Comparison of ENCODE assay signal across 8 cellular contexts in genomic region chr1:51518033-51518729, GRCh38. TPM values are rescaled to one million over a fixed set of nuclear protein-coding genes. Genes with fewer than 3 reads are reported as not detected.
DNase-seq lines count a peak whose midpoint lies in the region; FAIRE-seq and TF ChIP-seq lines count a peak whose summit lies in the region.

No MANE protein-coding gene starts in this region.

- no peaks in the 10 kb centered on the region for H3K27me3 ChIP-seq in HUES6 (ENCODE audit: control insufficient read depth, insufficient read depth, low read length)
- H3K27me3 ChIP-seq in astrocyte (ENCODE audit: insufficient read depth, low read length) = no peaks in the 10 kb centered on the region
- no peaks in the 10 kb centered on the region for H3K27me3 ChIP-seq in rectal smooth muscle tissue (ENCODE audit: control insufficient read depth, insufficient read depth, low read length)

- peaks cover 54% of the 10 kb centered on the region for H3K79me2 ChIP-seq in astrocyte (ENCODE audit: insufficient read depth, low read length)

- H2AFZ ChIP-seq in astrocyte (ENCODE audit: low read depth, low read length) = peak overlapping the region; percentile 75

- TF ChIP-seq CTCF in C4-2B (conservative IDR thresholded peaks at IDR 0.05) = no peak
- no peak for TF ChIP-seq CTCF in astrocyte (IDR thresholded peaks at IDR 0.05; ENCODE audit: insufficient read depth, low read depth, low read length)

- H3K36me3 ChIP-seq in HUES6 (ENCODE audit: control insufficient read depth, insufficient read depth, low read length) (no peaks in the 10 kb centered on the region), astrocyte (ENCODE audit: insufficient read depth, low read length) (no peaks in the 10 kb centered on the region), rectal smooth muscle tissue (ENCODE audit: control insufficient read depth, insufficient read depth, low read length) (no peaks in the 10 kb centered on the region)

- H3K4me1 Mint-ChIP-seq in astrocyte (ENCODE audit: low read depth, unreplicated experiment) = peaks cover 31% of the 10 kb centered on the region

- peak overlapping the region; percentile 49 for H3K27ac Mint-ChIP-seq in astrocyte (ENCODE audit: unreplicated experiment)

- H3K27me3 Mint-ChIP-seq in astrocyte (ENCODE audit: low read depth, unreplicated experiment) = no peaks in the 10 kb centered on the region

- H4K20me1 ChIP-seq in astrocyte (ENCODE audit: insufficient read depth, low read length) = peaks cover 27% of the 10 kb centered on the region

- peak; percentile 80 for FAIRE-seq in astrocyte (lab: Jason Lieb, UNC)

- H3K4me3 ChIP-seq in HUES6 (ENCODE audit: low read depth, low read length) (peak overlapping the region; percentile 82), astrocyte (ENCODE audit: insufficient read depth, low read depth, low read length) (peak overlapping the region; percentile 74), rectal smooth muscle tissue (ENCODE audit: low read length) (peak overlapping the region; percentile 98)

- peak overlapping the region; percentile 88 for H3K27ac ChIP-seq in C4-2B
- no peak overlapping the region; the same call in 1 of the 2 replicates for H3K27ac ChIP-seq in HUES6 (ENCODE audit: low read depth, low read length)
- peak overlapping the region; percentile 54 for H3K27ac ChIP-seq in astrocyte (ENCODE audit: low read depth, low read length)
- H3K27ac ChIP-seq in rectal smooth muscle tissue (ENCODE audit: low read depth, low read length) = peak overlapping the region; percentile 87

- H3K9me3 Mint-ChIP-seq in astrocyte (ENCODE audit: unreplicated experiment) = no peaks in the 10 kb centered on the region

- peak overlapping the region; percentile 97 for H3K4me2 ChIP-seq in astrocyte (ENCODE audit: low read length)

- DNase-seq in GM19238 (ENCODE audit: insufficient read length, low spot score) (peak; percentile 41), SK-N-DZ (ENCODE audit: low spot score) (peak; percentile 28), astrocyte (ENCODE audit: low read depth) (peak; percentile 6), hypothalamus (lab: John Stamatoyannopoulos, UW) (peak in 34 of 51 donors; percentile 5 to 83 (median 36)), NCI-H526 treated with DMSO at 0.1 percent for 48 hours (lab: John Stamatoyannopoulos, UW) (no peak)

- H3K4me3 Mint-ChIP-seq in astrocyte (ENCODE audit: unreplicated experiment) = peak overlapping the region; percentile 93

- H3K4me1 ChIP-seq in HUES6 (ENCODE audit: control insufficient read depth, insufficient read depth, low read length) = peaks cover 5% of the 10 kb centered on the region
- peaks cover 16% of the 10 kb centered on the region for H3K4me1 ChIP-seq in astrocyte (ENCODE audit: insufficient read depth, low read length)
- H3K4me1 ChIP-seq in rectal smooth muscle tissue (ENCODE audit: control insufficient read depth, insufficient read depth, low read length) = peaks cover 16% of the 10 kb centered on the region

- H3K9me3 ChIP-seq in HUES6 (ENCODE audit: control insufficient read depth, insufficient read depth, low read depth, low read length) (no peaks in the 10 kb centered on the region), astrocyte (ENCODE audit: insufficient read depth, low read depth, low read length) (no peaks in the 10 kb centered on the region)

- H3K36me3 Mint-ChIP-seq in astrocyte (ENCODE audit: low read depth, unreplicated experiment) = no peaks in the 10 kb centered on the region

- H3K9ac ChIP-seq in HUES6 (ENCODE audit: low read length) (peak overlapping the region; percentile 84), astrocyte (ENCODE audit: low read length) (peak overlapping the region; percentile 83), rectal smooth muscle tissue (ENCODE audit: low read length) (peak overlapping the region; percentile 95)

RNA-seq across cellular contexts. Expression of gene EPS15, which starts 0.9 kb away (rescaled TPM):
- 14.5 and 15.4 TPM in 2 replicates for polyA plus RNA-seq in SK-N-DZ (2014; cell fraction: cytosol; rRNA removed)
- polyA plus RNA-seq in SK-N-DZ (2014; cell fraction: nucleus; rRNA removed) = 11.7 and 22.5 TPM in 2 replicates
- total RNA-seq in astrocyte = 66.6 and 70.6 TPM in 2 replicates
